ENCODE assay signal across 1 cellular context in genomic region chr10:103717341-103718246, GRCh38.
TF ChIP-seq lines count a peak whose summit lies in the region.

No MANE protein-coding gene starts in this region.

TF ChIP-seq in HepG2, 621 proteins besides CTCF, POLR2A, EP300 and RAD21 (continued from another document):
- TF ChIP-seq ZNF121 (CRISPR knock-in tag; IDR thresholded peaks at IDR 0.05) (peak; percentile 71; the same call in 1 of the 2 replicates), ZBTB4 (CRISPR knock-in tag; IDR thresholded peaks at IDR 0.05; ENCODE audit: borderline replicate concordance) (no peak)
- TF ChIP-seq, protein P1, sequence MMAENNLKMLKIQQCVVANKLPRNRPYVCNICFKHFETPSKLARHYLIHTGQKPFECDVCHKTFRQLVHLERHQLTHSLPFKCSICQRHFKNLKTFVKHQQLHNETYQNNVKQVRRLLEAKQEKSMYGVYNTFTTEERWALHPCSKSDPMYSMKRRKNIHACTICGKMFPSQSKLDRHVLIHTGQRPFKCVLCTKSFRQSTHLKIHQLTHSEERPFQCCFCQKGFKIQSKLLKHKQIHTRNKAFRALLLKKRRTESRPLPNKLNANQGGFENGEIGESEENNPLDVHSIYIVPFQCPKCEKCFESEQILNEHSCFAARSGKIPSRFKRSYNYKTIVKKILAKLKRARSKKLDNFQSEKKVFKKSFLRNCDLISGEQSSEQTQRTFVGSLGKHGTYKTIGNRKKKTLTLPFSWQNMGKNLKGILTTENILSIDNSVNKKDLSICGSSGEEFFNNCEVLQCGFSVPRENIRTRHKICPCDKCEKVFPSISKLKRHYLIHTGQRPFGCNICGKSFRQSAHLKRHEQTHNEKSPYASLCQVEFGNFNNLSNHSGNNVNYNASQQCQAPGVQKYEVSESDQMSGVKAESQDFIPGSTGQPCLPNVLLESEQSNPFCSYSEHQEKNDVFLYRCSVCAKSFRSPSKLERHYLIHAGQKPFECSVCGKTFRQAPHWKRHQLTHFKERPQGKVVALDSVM (CRISPR knock-in tag; IDR thresholded peaks at IDR 0.05), result peak; percentile 71
TF ChIP-seq in HepG2: peak in this region for 2.
